In the genomic region with DNA sequence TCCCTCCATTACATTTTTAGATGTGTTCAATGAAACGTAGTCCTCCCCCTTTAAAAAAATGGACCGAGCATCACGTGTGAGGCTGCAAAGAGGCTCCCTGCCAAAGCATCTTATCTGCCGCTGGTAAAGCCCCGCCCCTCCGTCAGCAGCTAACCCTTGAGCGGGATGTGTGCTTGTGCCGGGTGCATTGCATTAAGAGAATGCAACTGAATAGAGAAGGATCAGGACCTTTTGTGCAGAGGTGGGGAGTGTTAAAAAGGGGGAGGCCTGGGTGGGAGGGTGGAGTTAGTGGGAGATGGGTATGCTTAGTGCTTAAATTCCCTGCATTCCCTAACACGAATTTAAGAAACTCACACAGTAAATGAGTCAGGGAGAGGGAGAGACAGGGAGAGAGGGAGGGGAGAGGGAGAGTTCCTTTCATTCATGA, we compare ENCODE assay signal across 10 cellular contexts.
DNase-seq lines count a peak whose midpoint lies in the region; ATAC-seq, FAIRE-seq and TF ChIP-seq lines count a peak whose summit lies in the region.
"Had no signal": no experiment of that assay in that cellular context is flagged by ENCODE, and none has a peak within 500 bp of the region (broad histone marks: within the 10 kb centered on the region; RNA-seq: fewer than 3 reads in every experiment).

No MANE protein-coding gene starts in this region.

- no peak overlapping the region for H3K4ac ChIP-seq in H1 (replicated peaks; ENCODE audit: insufficient read length, low read depth, low read length)

- H3K4me1 Mint-ChIP-seq in activated CD4-positive, alpha-beta memory T cell treated with anti-CD3 and anti-CD28 coated beads for 36 hours (ENCODE audit: low read depth) = peaks cover 41% of the 10 kb centered on the region
- peaks cover 37% of the 10 kb centered on the region for H3K4me1 Mint-ChIP-seq in stimulated activated effector memory CD8-positive, alpha-beta T cell treated with anti-CD3 and anti-CD28 coated beads, Interleukin-12 subunit alpha, Interleukin-12 subunit beta, amount 100 ng/mL, for 72 hours

- no peak overlapping the region for H3K56ac ChIP-seq in H1 (replicated peaks; ENCODE audit: insufficient read length, low read depth, low read length)

- POLR2A ChIA-PET in activated CD4-positive, alpha-beta memory T cell treated with anti-CD3 and anti-CD28 coated beads for 36 hours (lab: Charles Lee) = no interaction called here
- POLR2A ChIA-PET in H1 (lab: Charles Lee; ENCODE audit: partially characterized antibody) = interaction anchor here (0.6 kb wide), 1 partner anchor 545 kb away, joined by 3 read pairs; no protein-coding TSS in a partner anchor

- no peak overlapping the region for H3K27ac Mint-ChIP-seq in activated CD4-positive, alpha-beta memory T cell treated with anti-CD3 and anti-CD28 coated beads for 36 hours
- H3K27ac Mint-ChIP-seq in stimulated activated effector memory CD8-positive, alpha-beta T cell treated with anti-CD3 and anti-CD28 coated beads, Interleukin-12 subunit alpha, Interleukin-12 subunit beta, amount 100 ng/mL, for 72 hours = peak overlapping the region; percentile 78

- H4K5ac ChIP-seq in H1 (ENCODE audit: insufficient read length, low read depth, low read length) = no peak overlapping the region

- no peaks in the 10 kb centered on the region for H3K36me3 ChIP-seq in H1 (ENCODE audit: control insufficient read depth in 2 of 4, insufficient read depth in 4 of 4, low read length in 3 of 4)

- peak; percentile 93 for FAIRE-seq in H1 (lab: Jason Lieb, UNC)
- FAIRE-seq: A204.1, keratinocyte had no signal

- H4K8ac ChIP-seq in H1 (ENCODE audit: extremely low read depth, insufficient read depth, low read length) = no peak overlapping the region

- H3K4me1 ChIP-seq in H1 (replicated peaks in 1 of 4; ENCODE audit: control insufficient read depth in 3 of 4, insufficient read depth in 4 of 4, low read length in 3 of 4) = peaks cover 1 to 39% (median 14%) of the 10 kb centered on the region in 4 experiments; a peak in 6 of 7 replicates

- no peak overlapping the region for H3K23ac ChIP-seq in H1 (ENCODE audit: insufficient read length)

- no peak overlapping the region for H2BK20ac ChIP-seq in H1 (ENCODE audit: low read length)

- no peak overlapping the region for H2AK5ac ChIP-seq in H1 (ENCODE audit: low read depth, low read length)

- H3K4me3 Mint-ChIP-seq in activated CD4-positive, alpha-beta memory T cell treated with anti-CD3 and anti-CD28 coated beads for 36 hours = no peak overlapping the region
- H3K4me3 Mint-ChIP-seq in stimulated activated effector memory CD8-positive, alpha-beta T cell treated with anti-CD3 and anti-CD28 coated beads, Interleukin-12 subunit alpha, Interleukin-12 subunit beta, amount 100 ng/mL, for 72 hours = peak overlapping the region; percentile 63

- no peaks in the 10 kb centered on the region for H3K36me3 Mint-ChIP-seq in activated CD4-positive, alpha-beta memory T cell treated with anti-CD3 and anti-CD28 coated beads for 36 hours
- H3K36me3 Mint-ChIP-seq in stimulated activated effector memory CD8-positive, alpha-beta T cell treated with anti-CD3 and anti-CD28 coated beads, Interleukin-12 subunit alpha, Interleukin-12 subunit beta, amount 100 ng/mL, for 72 hours = no peaks in the 10 kb centered on the region

- TF ChIP-seq RAD21 in H1 (IDR thresholded peaks at IDR 0.05 in 1 of 2, conservative IDR thresholded peaks at IDR 0.05 in 1 of 2; ENCODE audit: low read depth in 2 of 2, low read length in 2 of 2) = no peak

- H3K14ac ChIP-seq in H1 (ENCODE audit: insufficient read length) = no peak overlapping the region

- H2BK15ac ChIP-seq in H1 (ENCODE audit: low read length) = no peak overlapping the region

- no peaks in the 10 kb centered on the region for H3K27me3 Mint-ChIP-seq in activated CD4-positive, alpha-beta memory T cell treated with anti-CD3 and anti-CD28 coated beads for 36 hours

- H3K79me1 ChIP-seq in H1 (ENCODE audit: low read depth, low read length) = no peaks in the 10 kb centered on the region

- H3K23me2 ChIP-seq in H1 (ENCODE audit: low read depth, low read length) = peaks cover 2% of the 10 kb centered on the region; the same call in 1 of the 2 replicates

- no peaks in the 10 kb centered on the region for H3K27me3 ChIP-seq in H1 (replicated peaks in 1 of 4; ENCODE audit: control insufficient read depth in 3 of 4, extremely low read depth in 1 of 4, insufficient read depth in 3 of 4, low read length in 3 of 4)

- intact Hi-C loops in activated CD4-positive, alpha-beta memory T cell treated with anti-CD3 and anti-CD28 coated beads for 36 hours (cut with micrococcal nuclease) = no loop called here

- H3K27ac ChIP-seq in H1 (ENCODE audit: low read depth, low read length) = no peak overlapping the region

- peak overlapping the region; percentile 21 to 43; a peak in 1 of 4 replicates for H3K4me2 ChIP-seq in H1 (ENCODE audit: insufficient read depth in 1 of 2, low read depth in 2 of 2, low read length in 2 of 2)

- H3K4me3 ChIP-seq in H1 (ENCODE audit: extremely low read depth in 1 of 4, insufficient read depth in 2 of 4, low read depth in 3 of 4, low read length in 4 of 4) = peak overlapping the region in 1 of 4 experiments; percentile 30; a peak in 2 of 8 replicates

- ATAC-seq in HG03025 (IDR thresholded peaks at IDR 0.05; ENCODE audit: low FRiP score, unreplicated experiment) = peak; percentile 72
- peak; percentile 84 for ATAC-seq in stimulated activated effector memory CD8-positive, alpha-beta T cell treated with anti-CD3 and anti-CD28 coated beads, Interleukin-12 subunit alpha, Interleukin-12 subunit beta, amount 100 ng/mL, for 72 hours

- H3K9ac ChIP-seq in H1 (replicated peaks in 1 of 4; ENCODE audit: extremely low read depth in 1 of 4, low read depth in 3 of 4, low read length in 3 of 4) = no peak overlapping the region

- no peak for TF ChIP-seq CTCF in H1 (IDR thresholded peaks at IDR 0.05; ENCODE audit: control extremely low read depth in 1 of 3, insufficient read depth in 1 of 3, low read depth in 1 of 3, low read length in 3 of 3)

- no peak overlapping the region for H2BK5ac ChIP-seq in H1 (ENCODE audit: low read depth, low read length)

- DNase-seq in NK-92 treated with Interleukin-12 subunit alpha and Interleukin-12 subunit beta, amount 100 ng/mL, for 24 hours (lab: John Stamatoyannopoulos, UW) = peak; percentile 12
- DNase-seq in NK-92 (lab: John Stamatoyannopoulos, UW; ENCODE audit: unreplicated experiment) (no peak), NCI-H460 (ENCODE audit: extremely low read depth, low read depth) (peak; percentile 17), H1 (ENCODE audit: low read depth in 1 of 2, low spot score in 2 of 2) (peak; percentile 53 to 84), mucosa of gallbladder (ENCODE audit: low spot score) (peak; percentile 68)
- peak; percentile 68 for DNase-seq in activated CD4-positive, alpha-beta memory T cell treated with anti-CD3 and anti-CD28 coated beads for 36 hours
- peak; percentile 3 to 55 for DNase-seq in stimulated activated effector memory CD8-positive, alpha-beta T cell treated with anti-CD3 and anti-CD28 coated beads, Interleukin-12 subunit alpha, Interleukin-12 subunit beta, amount 100 ng/mL, for 72 hours (ENCODE audit: low spot score in 2 of 2)

- CTCF ChIA-PET in activated CD4-positive, alpha-beta memory T cell treated with anti-CD3 and anti-CD28 coated beads for 36 hours (lab: Charles Lee) = no interaction called here
- CTCF ChIA-PET in H1 (lab: Charles Lee; ENCODE audit: partially characterized antibody) = no interaction called here

- H3K9me3 Mint-ChIP-seq in activated CD4-positive, alpha-beta memory T cell treated with anti-CD3 and anti-CD28 coated beads for 36 hours = no peaks in the 10 kb centered on the region
- no peaks in the 10 kb centered on the region for H3K9me3 Mint-ChIP-seq in stimulated activated effector memory CD8-positive, alpha-beta T cell treated with anti-CD3 and anti-CD28 coated beads, Interleukin-12 subunit alpha, Interleukin-12 subunit beta, amount 100 ng/mL, for 72 hours

- no peak overlapping the region for H3K18ac ChIP-seq in H1 (ENCODE audit: extremely low read depth, low read length)

- peaks cover 0 to 2% of the 10 kb centered on the region in 2 experiments for H4K20me1 ChIP-seq in H1 (replicated peaks in 1 of 2; ENCODE audit: control insufficient read depth in 1 of 2, insufficient read depth in 2 of 2, low read length in 2 of 2)

- no peak overlapping the region for H4K91ac ChIP-seq in H1 (replicated peaks; ENCODE audit: insufficient read length, low read length)

- no peak overlapping the region for H2BK12ac ChIP-seq in H1 (ENCODE audit: low read depth, low read length)

- no peaks in the 10 kb centered on the region for H3K9me3 ChIP-seq in H1 (ENCODE audit: insufficient read depth in 2 of 2, low read depth in 1 of 2, low read length in 1 of 2)

- no peak overlapping the region for H2BK120ac ChIP-seq in H1 (replicated peaks; ENCODE audit: low read depth, low read length)

- H2AFZ ChIP-seq in H1 (ENCODE audit: low read length) = no peak overlapping the region

- TF ChIP-seq EP300 in H1 (IDR thresholded peaks at IDR 0.05; ENCODE audit: borderline replicate concordance in 1 of 2, low read depth in 2 of 2, low read length in 2 of 2) = no peak

- no peak for TF ChIP-seq POLR2A in H1 (IDR thresholded peaks at IDR 0.05; ENCODE audit: control extremely low read depth in 1 of 2, low read depth in 2 of 2, low read length in 2 of 2)

- 2% methylated on average over 8 of the region's 9 CpGs; no CpG with 5 or more reads in 1 of the 2 experiments for WGBS in H1 (ENCODE audit: extremely low coverage in 1 of 2, insufficient coverage in 1 of 2, insufficient read length in 1 of 2, insufficient replicate concordance in 2 of 2, low coverage in 1 of 2, low lambda C conversion rate in 2 of 2, missing lambda C conversion rate in 1 of 2), 2 experiments

- H3K79me2 ChIP-seq in H1 (ENCODE audit: control insufficient read depth in 1 of 2, insufficient read depth in 2 of 2, low read length in 2 of 2) = peaks cover 0 to 43% of the 10 kb centered on the region in 2 experiments; a peak in 2 of 4 replicates

TF ChIP-seq in H1, 55 proteins besides CTCF, POLR2A, EP300 and RAD21 (continues in another document):
- TF ChIP-seq TEAD4 (IDR thresholded peaks at IDR 0.05; ENCODE audit: low read depth, low read length) = peak; percentile 84
- TF ChIP-seq TBP (IDR thresholded peaks at IDR 0.05; ENCODE audit: low read depth, low read length) = 0 out of 2 replicates have a peak, but pooled peaks have one; percentile 24
- peak; percentile 50; the same call in 1 of the 2 replicates for TF ChIP-seq TAF1 (IDR thresholded peaks at IDR 0.05; ENCODE audit: low read depth, low read length)
- peak in 1 of 2 experiments; percentile 62; a peak in 1 of 4 replicates for TF ChIP-seq HDAC2 (IDR thresholded peaks at IDR 0.05; ENCODE audit: borderline replicate concordance in 1 of 2, low read depth in 2 of 2, low read length in 2 of 2)
- TF ChIP-seq SIN3A (conservative IDR thresholded peaks at IDR 0.05 in 1 of 2, IDR thresholded peaks at IDR 0.05 in 1 of 2; ENCODE audit: low read depth in 1 of 2, low read length in 2 of 2) = no peak
- TF ChIP-seq SP1 (IDR thresholded peaks at IDR 0.05; ENCODE audit: low read depth, low read length) = 0 out of 2 replicates have a peak, but pooled peaks have one; percentile 8
- no peak for TF ChIP-seq PHF8 (conservative IDR thresholded peaks at IDR 0.05; ENCODE audit: low read depth, low read length)
